24 cellular contexts compared by ENCODE assay signal in genomic region chr4:3226944-3227343, GRCh38. TPM values are rescaled to one million over a fixed set of nuclear protein-coding genes. Genes with fewer than 3 reads are reported as not detected.
DNase-seq lines count a peak whose midpoint lies in the region; ATAC-seq and TF ChIP-seq lines count a peak whose summit lies in the region.
"Had no signal": no experiment of that assay in that cellular context is flagged by ENCODE, and none has a peak within 500 bp of the region (broad histone marks: within the 10 kb centered on the region; RNA-seq: fewer than 3 reads in every experiment).

No MANE protein-coding gene starts in this region.

- no peaks in the 10 kb centered on the region for H3K9me3 Mint-ChIP-seq in effector memory CD8-positive, alpha-beta T cell

- H3K27me3 ChIP-seq in right cardiac atrium (ENCODE audit: control insufficient read depth, insufficient read depth) (no peaks in the 10 kb centered on the region), osteoblast (ENCODE audit: insufficient read depth, low read length) (no peaks in the 10 kb centered on the region)
- H3K27me3 ChIP-seq: body of pancreas, vagina had no signal

- no peak for ATAC-seq in right cardiac atrium
- no peak for ATAC-seq in effector memory CD8-positive, alpha-beta T cell (replicated peaks)
- ATAC-seq: activated CD4-positive, alpha-beta T cell treated with anti-CD3 and anti-CD28 coated beads for 36 hours; Panc1; T-helper 17 cell had no signal

- H3K4me1 ChIP-seq in right cardiac atrium (ENCODE audit: control insufficient read depth, insufficient read depth, low read length) (no peaks in the 10 kb centered on the region), osteoblast (ENCODE audit: insufficient read depth, low read length) (no peaks in the 10 kb centered on the region)
- H3K4me1 ChIP-seq: vagina had no signal

- no peaks in the 10 kb centered on the region for H4K20me1 ChIP-seq in osteoblast (ENCODE audit: insufficient read depth, low read length)

- H3K4me2 ChIP-seq in osteoblast (ENCODE audit: insufficient read depth, low read length) = no peak overlapping the region

- H3K27me3 Mint-ChIP-seq in effector memory CD8-positive, alpha-beta T cell = no peaks in the 10 kb centered on the region
- H3K27me3 Mint-ChIP-seq: activated CD4-positive, alpha-beta T cell treated with anti-CD3 and anti-CD28 coated beads for 36 hours; activated naive CD8-positive, alpha-beta T cell treated with anti-CD3 and anti-CD28 coated beads, Interleukin-2, amount 10 ng/mL, durations not matched to agents 7 days and 5 days; T-helper 17 cell had no signal

- H3K36me3 ChIP-seq in osteoblast (ENCODE audit: insufficient read depth, low read length) = peaks cover 65% of the 10 kb centered on the region

- H3K79me2 ChIP-seq in osteoblast (ENCODE audit: insufficient read depth, low read length) = no peaks in the 10 kb centered on the region

- H3K27ac ChIP-seq in 22Rv1 = peak overlapping the region; percentile 23; the same call in 1 of the 2 replicates
- H3K27ac ChIP-seq in angular gyrus (ENCODE audit: low read depth, low read length) = peak overlapping the region; percentile 32
- peak overlapping the region; percentile 5 for H3K27ac ChIP-seq in right cardiac atrium (ENCODE audit: low read length)
- no peak overlapping the region for H3K27ac ChIP-seq in osteoblast (ENCODE audit: low read depth, low read length)
- H3K27ac ChIP-seq: C4-2B, vagina had no signal

- peak overlapping the region in 1 of 2 donors; percentile 74 for H3K27ac Mint-ChIP-seq in effector memory CD8-positive, alpha-beta T cell
- H3K27ac Mint-ChIP-seq: activated CD4-positive, alpha-beta T cell treated with anti-CD3 and anti-CD28 coated beads for 36 hours; activated naive CD8-positive, alpha-beta T cell treated with anti-CD3 and anti-CD28 coated beads, Interleukin-2, amount 10 ng/mL, durations not matched to agents 7 days and 5 days; HFFc6; T-helper 17 cell had no signal

- TF ChIP-seq CTCF in 22Rv1 (IDR thresholded peaks at IDR 0.05) = no peak
- no peak for TF ChIP-seq CTCF in osteoblast (IDR thresholded peaks at IDR 0.05; ENCODE audit: extremely low read depth, low read depth, low read length)

- 87% methylated on average over 6 of the region's 6 CpGs for WGBS in right cardiac atrium

- no peak overlapping the region for H3K4me3 Mint-ChIP-seq in effector memory CD8-positive, alpha-beta T cell
- H3K4me3 Mint-ChIP-seq: activated CD4-positive, alpha-beta T cell treated with anti-CD3 and anti-CD28 coated beads for 36 hours; activated naive CD8-positive, alpha-beta T cell treated with anti-CD3 and anti-CD28 coated beads, Interleukin-2, amount 10 ng/mL, durations not matched to agents 7 days and 5 days; HFFc6; T-helper 17 cell had no signal

- peaks cover 7 to 22% of the 10 kb centered on the region in 2 donors for H3K4me1 Mint-ChIP-seq in effector memory CD8-positive, alpha-beta T cell (ENCODE audit: low read depth in 2 of 2)
- H3K4me1 Mint-ChIP-seq: activated naive CD8-positive, alpha-beta T cell treated with anti-CD3 and anti-CD28 coated beads, Interleukin-2, amount 10 ng/mL, durations not matched to agents 7 days and 5 days had no signal

- H3K36me3 Mint-ChIP-seq in effector memory CD8-positive, alpha-beta T cell (ENCODE audit: insufficient read depth) = peaks cover 62% of the 10 kb centered on the region

- H3K9me3 ChIP-seq in right cardiac atrium (ENCODE audit: control insufficient read depth, low read length) = no peaks in the 10 kb centered on the region
- no peaks in the 10 kb centered on the region for H3K9me3 ChIP-seq in osteoblast (ENCODE audit: low read depth, low read length)
- H3K9me3 ChIP-seq: body of pancreas, vagina had no signal

- H2AFZ ChIP-seq in osteoblast (ENCODE audit: low read length) = no peak overlapping the region

- H3K4me3 ChIP-seq in right cardiac atrium (ENCODE audit: low read length) = no peak overlapping the region
- no peak overlapping the region for H3K4me3 ChIP-seq in osteoblast (ENCODE audit: insufficient read depth, low read length)
- H3K4me3 ChIP-seq: body of pancreas, coronary artery, vagina had no signal

- intact Hi-C loops in right cardiac atrium (cut with DNase I) = no loop called here

- DNase-seq in right cardiac atrium (no peak), osteoblast (ENCODE audit: insufficient read length, low spot score, missing footprints) (peak; percentile 11), KG1 (lab: John Stamatoyannopoulos, UW) (no peak), NAMALWA (ENCODE audit: low spot score) (no peak), SIG-M5 (lab: John Stamatoyannopoulos, UW) (no peak)
- no peak for DNase-seq in effector memory CD8-positive, alpha-beta T cell
- DNase-seq: ACHN; activated CD4-positive, alpha-beta T cell treated with anti-CD3 and anti-CD28 coated beads for 36 hours; activated naive CD8-positive, alpha-beta T cell treated with anti-CD3 and anti-CD28 coated beads, Interleukin-2, amount 10 ng/mL, durations not matched to agents 7 days and 5 days; EL; HFFc6; NCI-H1436; NCI-H2107; NCI-H510A treated with DMSO at 0.1 percent for 48 hours; occipital lobe; stimulated activated CD4-positive, alpha-beta T cell treated with anti-CD3 and anti-CD28 coated beads, Interleukin-15, amount 100 ng/mL, for 24 hours; T-helper 17 cell had no signal

RNA-seq across cellular contexts. Expression of gene MSANTD1, which starts 22.0 kb away (rescaled TPM):
- total RNA-seq in right cardiac atrium (under 1 TPM; 0.23 to 0.40 (median 0.34) TPM), osteoblast (0.59 and 0.72 TPM in 2 replicates)
- polyA plus RNA-seq in right cardiac atrium = 0.20 TPM
